ENCODE assay signal across 1 cellular context in genomic region chr10:18195060-18195799, GRCh38.
TF ChIP-seq lines count a peak whose summit lies in the region.

No MANE protein-coding gene starts in this region.

TF ChIP-seq in H1, 55 proteins besides CTCF, POLR2A, EP300 and RAD21:
- TF ChIP-seq CHD2 (IDR thresholded peaks at IDR 0.05; ENCODE audit: low read length) (no peak), ZNF274 (IDR thresholded peaks at IDR 0.05; ENCODE audit: borderline replicate concordance, extremely low read depth, low read length) (no peak), CHD1 (IDR thresholded peaks at IDR 0.05; ENCODE audit: low read depth, low read length) (no peak), TBP (IDR thresholded peaks at IDR 0.05; ENCODE audit: low read depth, low read length) (no peak), CTBP2 (IDR thresholded peaks at IDR 0.05; ENCODE audit: borderline replicate concordance, insufficient read depth, insufficient read length, low read length) (no peak), BCL11A (IDR thresholded peaks at IDR 0.05; ENCODE audit: low read depth in 2 of 2, low read length in 2 of 2) (no peak), ASH2L (IDR thresholded peaks at IDR 0.05; ENCODE audit: low read length) (no peak), BACH1 (IDR thresholded peaks at IDR 0.05; ENCODE audit: low read length) (no peak), CBX8 (IDR thresholded peaks at IDR 0.05; ENCODE audit: borderline replicate concordance, low read depth, low read length) (no peak), JUN (IDR thresholded peaks at IDR 0.05; ENCODE audit: low read depth, low read length) (no peak), RFX5 (IDR thresholded peaks at IDR 0.05; ENCODE audit: borderline replicate concordance, low read depth, low read length) (no peak), FOSL1 (IDR thresholded peaks at IDR 0.05; ENCODE audit: insufficient read depth, low read depth, low read length) (no peak), YY1 (IDR thresholded peaks at IDR 0.05; ENCODE audit: low read depth, low read length) (no peak), ATF3 (IDR thresholded peaks at IDR 0.05; ENCODE audit: insufficient read depth, low read depth, low read length) (no peak), EZH2 (IDR thresholded peaks at IDR 0.05; ENCODE audit: low read depth, low read length, severe bottlenecking) (no peak), SP1 (IDR thresholded peaks at IDR 0.05; ENCODE audit: low read depth, low read length) (no peak), HDAC2 (IDR thresholded peaks at IDR 0.05; ENCODE audit: borderline replicate concordance in 1 of 2, low read depth in 2 of 2, low read length in 2 of 2) (no peak), KDM4A (IDR thresholded peaks at IDR 0.05; ENCODE audit: low read depth, low read length, severe bottlenecking) (no peak)
